In genomic region chr2:179938026-179938425, GRCh38 we compare ENCODE assay signal across 25 cellular contexts.
"Had no signal": no experiment of that assay in that cellular context is flagged by ENCODE, and none has a peak within 500 bp of the region (broad histone marks: within the 10 kb centered on the region; RNA-seq: fewer than 3 reads in every experiment).

No MANE protein-coding gene starts in this region.

- H3K36me3 ChIP-seq: esophagus muscularis mucosa, lower lobe of right lung, neutrophil, pancreas, right atrium auricular region had no signal

- H3K4me1 ChIP-seq: foreskin keratinocyte, heart left ventricle, lower lobe of right lung, pancreas, right atrium auricular region, testis had no signal

- H3K9me3 Mint-ChIP-seq: natural killer cell treated with Interleukin-12 subunit alpha and Interleukin-12 subunit beta and Interleukin-15 and Interleukin-18, amount 100 ng/mL, for 72 hours; neural crest cell; stimulated activated effector memory CD8-positive, alpha-beta T cell treated with anti-CD3 and anti-CD28 coated beads, Interleukin-12 subunit alpha, Interleukin-12 subunit beta, amount 100 ng/mL, for 72 hours; type B pancreatic cell had no signal

- H3K27me3 Mint-ChIP-seq: naive B cell; natural killer cell treated with Interleukin-12 subunit alpha and Interleukin-12 subunit beta and Interleukin-15 and Interleukin-18, amount 100 ng/mL, for 72 hours; type B pancreatic cell had no signal

- ATAC-seq: foreskin keratinocyte; gastroesophageal sphincter; heart left ventricle; left ventricle myocardium superior; lower lobe of right lung; natural killer cell treated with Interleukin-12 subunit alpha and Interleukin-12 subunit beta and Interleukin-15 and Interleukin-18, amount 100 ng/mL, for 72 hours; pancreas; sciatic nerve; stimulated activated effector memory CD8-positive, alpha-beta T cell treated with anti-CD3 and anti-CD28 coated beads, Interleukin-12 subunit alpha, Interleukin-12 subunit beta, amount 100 ng/mL, for 72 hours; stimulated activated naive CD8-positive, alpha-beta T cell treated with anti-CD3 and anti-CD28 coated beads, Interleukin-15, Interleukin-2, amounts not matched to agents 100 U/mL and 50 U/mL, for 24 hours had no signal

- H3K27me3 ChIP-seq: esophagus muscularis mucosa, foreskin keratinocyte, gastroesophageal sphincter, heart left ventricle, neutrophil, pancreas, right atrium auricular region, testis, tibial artery had no signal

- H3K36me3 Mint-ChIP-seq: natural killer cell treated with Interleukin-12 subunit alpha and Interleukin-12 subunit beta and Interleukin-15 and Interleukin-18, amount 100 ng/mL, for 72 hours; stimulated activated effector memory CD8-positive, alpha-beta T cell treated with anti-CD3 and anti-CD28 coated beads, Interleukin-12 subunit alpha, Interleukin-12 subunit beta, amount 100 ng/mL, for 72 hours; type B pancreatic cell had no signal

- H3K27ac Mint-ChIP-seq: naive B cell; natural killer cell treated with Interleukin-12 subunit alpha and Interleukin-12 subunit beta and Interleukin-15 and Interleukin-18, amount 100 ng/mL, for 72 hours; stimulated activated effector memory CD8-positive, alpha-beta T cell treated with anti-CD3 and anti-CD28 coated beads, Interleukin-12 subunit alpha, Interleukin-12 subunit beta, amount 100 ng/mL, for 72 hours; type B pancreatic cell had no signal

- H3K9me3 ChIP-seq: esophagus muscularis mucosa, gastroesophageal sphincter, heart left ventricle, lower lobe of right lung, neutrophil, pancreas, right atrium auricular region, testis, tibial artery had no signal

- H3K4me3 ChIP-seq: coronary artery, esophagus muscularis mucosa, gastroesophageal sphincter, heart left ventricle, lower lobe of right lung, pancreas, right atrium auricular region, testis, tibial artery had no signal

- DNase-seq: dermis blood vessel endothelial cell; effector memory CD4-positive, alpha-beta T cell; foreskin keratinocyte; heart left ventricle; hippocampal formation; left ventricle myocardium superior; lower lobe of right lung; naive B cell; pancreas; stimulated activated CD4-positive, alpha-beta T cell treated with anti-CD3 and anti-CD28 coated beads, Interleukin-2, amount 100 ng/mL, for 24 hours; stimulated activated CD4-positive, alpha-beta T cell treated with anti-CD3 and anti-CD28 coated beads, Interleukin-4, amount 100 ng/mL, for 24 hours; stimulated activated naive CD8-positive, alpha-beta T cell treated with anti-CD3 and anti-CD28 coated beads, Interleukin-15, Interleukin-2, amounts not matched to agents 100 U/mL and 50 U/mL, for 24 hours; substantia nigra; testis; tibial artery had no signal

- H3K4me3 Mint-ChIP-seq: naive B cell; natural killer cell treated with Interleukin-12 subunit alpha and Interleukin-12 subunit beta and Interleukin-15 and Interleukin-18, amount 100 ng/mL, for 72 hours; neural crest cell; stimulated activated effector memory CD8-positive, alpha-beta T cell treated with anti-CD3 and anti-CD28 coated beads, Interleukin-12 subunit alpha, Interleukin-12 subunit beta, amount 100 ng/mL, for 72 hours; type B pancreatic cell had no signal

- H3K27ac ChIP-seq: coronary artery, esophagus muscularis mucosa, foreskin keratinocyte, gastroesophageal sphincter, heart left ventricle, lower lobe of right lung, neutrophil, pancreas, right atrium auricular region, testis, tibial artery had no signal
